In genomic region chr5:178143901-178144300, GRCh38 we compare ENCODE assay signal across 19 cellular contexts. TPM values are rescaled to one million over a fixed set of nuclear protein-coding genes. Genes with fewer than 3 reads are reported as not detected.
A peak's percentile ranks its signal among the peaks of the same experiment; 100 is the strongest.
DNase-seq lines count a peak whose midpoint lies in the region; ATAC-seq and TF ChIP-seq lines count a peak whose summit lies in the region.
"Had no signal": no experiment of that assay in that cellular context is flagged by ENCODE, and none has a peak within 500 bp of the region (broad histone marks: within the 10 kb centered on the region; RNA-seq: fewer than 3 reads in every experiment).

No MANE protein-coding gene starts in this region.

- ATAC-seq in T-helper 17 cell (no peak), HG02981 (IDR thresholded peaks at IDR 0.05; ENCODE audit: unreplicated experiment) (no peak)
- ATAC-seq in CD8-positive, alpha-beta T cell: no peak
- ATAC-seq: foreskin keratinocyte had no signal

- no peak overlapping the region for H3K4me2 ChIP-seq in trophoblast cell (ENCODE audit: low read length)
- H3K4me2 ChIP-seq: KMS-11 had no signal

- H3K4me3 ChIP-seq in HEK293 (ENCODE audit: low read depth, low read length): no peak overlapping the region
- H3K4me3 ChIP-seq in left ventricle myocardium inferior: no peak overlapping the region
- no peak overlapping the region for H3K4me3 ChIP-seq in trophoblast cell (ENCODE audit: low read depth, low read length)
- H3K4me3 ChIP-seq in CD8-positive, alpha-beta T cell (ENCODE audit: low read depth, low read length): no peak overlapping the region

- H2AFZ ChIP-seq in trophoblast cell (ENCODE audit: insufficient read depth, low read length, poor library complexity): no peak overlapping the region

- H3K18ac ChIP-seq in trophoblast cell (ENCODE audit: low read length): peak overlapping the region; percentile 5

- H3K27ac ChIP-seq in HEK293 (ENCODE audit: extremely low read depth, low read depth, low read length) (no peak overlapping the region), left ventricle myocardium inferior (replicated peaks) (no peak overlapping the region), trophoblast cell (ENCODE audit: low read depth, low read length) (no peak overlapping the region)
- no peak overlapping the region for H3K27ac ChIP-seq in CD8-positive, alpha-beta T cell (ENCODE audit: low read depth, low read length)
- H3K27ac ChIP-seq: foreskin keratinocyte, KMS-11 had no signal

- H3K27me3 ChIP-seq in left ventricle myocardium inferior (ENCODE audit: low read depth): no peaks in the 10 kb centered on the region
- no peaks in the 10 kb centered on the region for H3K27me3 ChIP-seq in trophoblast cell (ENCODE audit: insufficient read depth, low read length)
- no peaks in the 10 kb centered on the region for H3K27me3 ChIP-seq in CD8-positive, alpha-beta T cell (ENCODE audit: insufficient read depth, low read length)
- H3K27me3 ChIP-seq: foreskin keratinocyte had no signal

- TF ChIP-seq CTCF in HEK293 (tag by site-specific recombination; IDR thresholded peaks at IDR 0.05) (no peak), left ventricle myocardium inferior (IDR thresholded peaks at IDR 0.05; ENCODE audit: borderline replicate concordance) (no peak)
- TF ChIP-seq CTCF in CD8-positive, alpha-beta T cell (IDR thresholded peaks at IDR 0.05): no peak

- H3K36me3 Mint-ChIP-seq in T-helper 17 cell (ENCODE audit: low read depth): peaks cover 2% of the 10 kb centered on the region
- peaks cover 75% of the 10 kb centered on the region for H3K36me3 Mint-ChIP-seq in CD8-positive, alpha-beta T cell

- peaks cover 3% of the 10 kb centered on the region for H3K4me1 Mint-ChIP-seq in T-helper 17 cell
- H3K4me1 Mint-ChIP-seq in CD8-positive, alpha-beta T cell (ENCODE audit: low read depth): peaks cover 6% of the 10 kb centered on the region
- H3K4me1 Mint-ChIP-seq: CD14-positive monocyte had no signal

- H3K9me3 Mint-ChIP-seq in CD8-positive, alpha-beta T cell: no peaks in the 10 kb centered on the region
- H3K9me3 Mint-ChIP-seq: CD14-positive monocyte had no signal

- no peak overlapping the region for H4K12ac ChIP-seq in trophoblast cell (ENCODE audit: low read depth, low read length)

- DNase-seq in T-helper 17 cell: no peak
- peak; percentile 77 for DNase-seq in left ventricle myocardium inferior
- no peak for DNase-seq in trophoblast cell
- no peak for DNase-seq in NCI-H187 treated with DMSO at 0.1 percent for 48 hours (lab: John Stamatoyannopoulos, UW)
- DNase-seq in CD8-positive, alpha-beta T cell: no peak
- no peak for DNase-seq in hepatic stellate cell (ENCODE audit: low spot score)
- DNase-seq: activated CD4-positive, CD25-positive, alpha-beta regulatory T cell; activated CD8-positive, alpha-beta memory T cell treated with anti-CD3 and anti-CD28 coated beads, Interleukin-2, amount 50 U/mL, for 4 hours; activated naive CD4-positive, alpha-beta T cell treated with anti-CD3 and anti-CD28 coated beads, Interleukin-2, amount 50 U/mL, for 16 hours; effector CD4-positive, alpha-beta T cell; EL; foreskin keratinocyte; NCI-H1436 treated with DMSO at 0.1 percent for 48 hours; NCI-H526; stimulated activated CD4-positive, alpha-beta T cell treated with anti-CD3 and anti-CD28 coated beads, Interleukin-15, amount 100 ng/mL, for 24 hours had no signal

- H3K4ac ChIP-seq in trophoblast cell (ENCODE audit: low read depth, low read length): no peak overlapping the region

- no CpG with 5 or more reads among the region's 10 CpGs for WGBS in trophoblast cell (ENCODE audit: extremely low coverage, insufficient coverage, insufficient read length)

- no peaks in the 10 kb centered on the region for H3K27me3 Mint-ChIP-seq in T-helper 17 cell
- no peaks in the 10 kb centered on the region for H3K27me3 Mint-ChIP-seq in CD8-positive, alpha-beta T cell (ENCODE audit: low read depth)

- intact Hi-C loops in left ventricle myocardium inferior (cut with micrococcal nuclease): no loop called here
- intact Hi-C loops in CD8-positive, alpha-beta T cell (cut with DNase I, micrococcal nuclease): no loop called here

- H3K36me3 ChIP-seq in HEK293 (ENCODE audit: control insufficient read depth in 2 of 2, insufficient read depth in 1 of 2, low read length in 2 of 2): peaks cover 54 to 87% of the 10 kb centered on the region in 2 experiments
- H3K36me3 ChIP-seq in left ventricle myocardium inferior: peaks cover 96% of the 10 kb centered on the region
- H3K36me3 ChIP-seq in trophoblast cell (ENCODE audit: control insufficient read depth in 1 of 2, insufficient read depth in 2 of 2, low read length in 2 of 2): peaks cover 46 to 56% of the 10 kb centered on the region in 2 experiments
- H3K36me3 ChIP-seq in CD8-positive, alpha-beta T cell (ENCODE audit: insufficient read depth, low read length): peaks cover 42% of the 10 kb centered on the region

- H3K4me1 ChIP-seq in HEK293 (ENCODE audit: control insufficient read depth, insufficient read depth, low read length) (no peaks in the 10 kb centered on the region), left ventricle myocardium inferior (peaks cover 4% of the 10 kb centered on the region), trophoblast cell (ENCODE audit: control insufficient read depth in 1 of 2, insufficient read depth in 2 of 2, low read length in 2 of 2) (peaks cover 2 to 3% of the 10 kb centered on the region in 2 experiments)
- no peaks in the 10 kb centered on the region for H3K4me1 ChIP-seq in CD8-positive, alpha-beta T cell (ENCODE audit: insufficient read depth, low read length)

- no peak overlapping the region for H3K4me3 Mint-ChIP-seq in T-helper 17 cell
- no peak overlapping the region for H3K4me3 Mint-ChIP-seq in CD8-positive, alpha-beta T cell
- H3K4me3 Mint-ChIP-seq: CD14-positive monocyte had no signal

- no peak overlapping the region for H3K9ac ChIP-seq in trophoblast cell (ENCODE audit: low read length)
- H3K9ac ChIP-seq: KMS-11 had no signal

- H3K14ac ChIP-seq in trophoblast cell (ENCODE audit: low read length): no peak overlapping the region

- no peaks in the 10 kb centered on the region for H3K9me3 ChIP-seq in HEK293 (ENCODE audit: control insufficient read depth, insufficient read depth, low read depth, low read length)
- H3K9me3 ChIP-seq in T-helper 17 cell (ENCODE audit: control insufficient read depth, low read length, poor library complexity, severe bottlenecking): no peaks in the 10 kb centered on the region
- H3K9me3 ChIP-seq in left ventricle myocardium inferior (replicated peaks): no peaks in the 10 kb centered on the region
- H3K9me3 ChIP-seq in trophoblast cell (ENCODE audit: insufficient read depth, low read depth, low read length): peaks cover 3% of the 10 kb centered on the region
- H3K9me3 ChIP-seq in CD8-positive, alpha-beta T cell (ENCODE audit: low read length): no peaks in the 10 kb centered on the region

- no peak overlapping the region for H2BK120ac ChIP-seq in trophoblast cell (ENCODE audit: insufficient read depth, low read length, poor library complexity)

- H2AK5ac ChIP-seq in trophoblast cell (ENCODE audit: low read length): no peak overlapping the region

- H3K27ac Mint-ChIP-seq in T-helper 17 cell: peak overlapping the region; percentile 34
- no peak overlapping the region for H3K27ac Mint-ChIP-seq in CD8-positive, alpha-beta T cell
- H3K27ac Mint-ChIP-seq: CD14-positive monocyte had no signal

- H2BK12ac ChIP-seq in trophoblast cell (ENCODE audit: low read length): no peak overlapping the region

- no peak overlapping the region for H4K91ac ChIP-seq in trophoblast cell (ENCODE audit: low read depth, low read length)

- CTCF ChIA-PET in HEK293 (lab: Yijun Ruan, JAX): interaction anchor here (0.6 to 13.3 kb wide), 5 partner anchors 22 to 69 kb away, joined by 3 to 204 read pairs (median 3); no protein-coding TSS in a partner anchor
- CTCF ChIA-PET in CD8-positive, alpha-beta T cell (lab: Charles Lee): interaction anchor here (1.0 to 18.6 kb wide), 5 partner anchors 9 to 66 kb away, joined by 3 to 411 read pairs (median 24); partner anchors contain the start of gene NHP2

- no peaks in the 10 kb centered on the region for H3K79me1 ChIP-seq in trophoblast cell (ENCODE audit: low read length)

- H3K23ac ChIP-seq in trophoblast cell (ENCODE audit: low read length): no peak overlapping the region

- no peak overlapping the region for H2BK5ac ChIP-seq in trophoblast cell (ENCODE audit: low read depth, low read length, poor library complexity)

- POLR2A ChIA-PET in HEK293 (lab: Yijun Ruan, JAX): interaction anchor here (1.2 to 2.1 kb wide), 3 partner anchors 10 to 68 kb away, joined by 3 to 8 read pairs (median 3); partner anchors contain the start of gene NHP2
- POLR2A ChIA-PET in CD8-positive, alpha-beta T cell (lab: Charles Lee): interaction anchor here (2.4 kb wide), 1 partner anchor 67 kb away, joined by 7 read pairs; no protein-coding TSS in a partner anchor

- no peaks in the 10 kb centered on the region for H3K79me2 ChIP-seq in trophoblast cell (ENCODE audit: control insufficient read depth, insufficient read depth, low read length, poor library complexity)

- no peak overlapping the region for H4K8ac ChIP-seq in trophoblast cell (ENCODE audit: low read depth, low read length)

TF ChIP-seq in HEK293, 187 proteins besides CTCF, POLR2A, EP300 and RAD21 (continues in another document):
- TF ChIP-seq ZNF701 (tag by site-specific recombination; IDR thresholded peaks at IDR 0.05) (no peak), ZNF423 (tag by site-specific recombination; IDR thresholded peaks at IDR 0.05) (peak; percentile 69; the same call in 1 of the 2 replicates), EGR2 (tag by site-specific recombination; IDR thresholded peaks at IDR 0.05; ENCODE audit: low read depth) (no peak), FEZF1 (tag by site-specific recombination; IDR thresholded peaks at IDR 0.05) (peak; percentile 35; the same call in 1 of the 2 replicates), ZIC2 (tag by site-specific recombination; IDR thresholded peaks at IDR 0.05) (peak; percentile 100), ZNF121 (tag by site-specific recombination; IDR thresholded peaks at IDR 0.05) (no peak)

RNA-seq across cellular contexts. Expression of gene NHP2, which starts 9.8 kb away (rescaled TPM):
- total RNA-seq in T-helper 17 cell (10 to 100 TPM; 62.2 to 62.4 TPM), left ventricle myocardium inferior (78.1 TPM)
- 123 TPM in 2 replicates for polyA plus RNA-seq in trophoblast cell (2013)
- 10 to 100 TPM; 48.8 to 49.6 TPM for total RNA-seq in CD8-positive, alpha-beta T cell

RNA-seq across cellular contexts. Expression of gene RMND5B, which starts 13.1 kb away (rescaled TPM):
- 10 to 100 TPM; 14.7 to 15.3 TPM for total RNA-seq in T-helper 17 cell
- 38.9 TPM for total RNA-seq in left ventricle myocardium inferior
- polyA plus RNA-seq in trophoblast cell (2013): 12.7 and 13.7 TPM in 2 replicates
- total RNA-seq in CD8-positive, alpha-beta T cell: 10 to 100 TPM in 1 of 2 experiments, 1 to 10 TPM in 1; 9.3 to 12.6 TPM

RNA-seq across cellular contexts. Expression of gene N4BP3, which starts 30.6 kb away (rescaled TPM):
- total RNA-seq in T-helper 17 cell (1 to 10 TPM; 8.5 to 9.0 TPM), left ventricle myocardium inferior (1.8 TPM)
- polyA plus RNA-seq in trophoblast cell (2013): 3.0 and 3.2 TPM in 2 replicates
- 10 to 100 TPM; 17.3 to 17.9 TPM for total RNA-seq in CD8-positive, alpha-beta T cell
- polyA plus RNA-seq: CD14-positive monocyte had no signal

RNA-seq across cellular contexts. Expression of gene GMCL2, which starts 43.3 kb away (rescaled TPM):
- not detected for total RNA-seq in T-helper 17 cell
- not detected for total RNA-seq in left ventricle myocardium inferior
- polyA plus RNA-seq in trophoblast cell (2013): not detected in 2 replicates
- not detected for total RNA-seq in CD8-positive, alpha-beta T cell
- total RNA-seq: foreskin keratinocyte had no signal
- polyA plus RNA-seq: CD14-positive monocyte, foreskin keratinocyte had no signal
